In genomic region chr16:96935-97381, GRCh38 we compare ENCODE assay signal across 8 cellular contexts. TPM values are rescaled to one million over a fixed set of nuclear protein-coding genes. Genes with fewer than 3 reads are reported as not detected.
DNase-seq lines count a peak whose midpoint lies in the region; ATAC-seq and TF ChIP-seq lines count a peak whose summit lies in the region.

No MANE protein-coding gene starts in this region.

- H3K4me1 ChIP-seq in tibial artery, result peaks cover 0 to 58% (median 47%) of the 10 kb centered on the region in 4 donors

- no peaks in the 10 kb centered on the region for H3K27me3 Mint-ChIP-seq in Calu3 (ENCODE audit: unreplicated experiment)

- no TSS peak for BruUV-seq in Calu3 (replicated peaks; lab: Mats Ljungman, UMichigan)

- peak; percentile 33; the same call in 1 of the 2 replicates for TF ChIP-seq POLR2A in Raji (IDR thresholded peaks at IDR 0.05; ENCODE audit: insufficient read depth, low read depth, low read length)

- H3K36me3 Mint-ChIP-seq in Calu3 (ENCODE audit: insufficient read depth, unreplicated experiment), result peaks cover 61% of the 10 kb centered on the region

- CTCF ChIA-PET in Calu3 (lab: Charles Lee), result interaction anchor here (0.6 to 2.7 kb wide), 13 partner anchors 10 to 1398 kb away, joined by 3 to 47 read pairs (median 4); partner anchors contain the start of genes MRPL28 and RHBDF1

- no peak overlapping the region for H3K4me3 ChIP-seq in fibroblast of villous mesenchyme (ENCODE audit: low read depth, low read length)
- no peak overlapping the region for H3K4me3 ChIP-seq in tibial artery

- DNase-seq in Calu3, result peak; percentile 94
- peak; percentile 75 for DNase-seq in LoVo (ENCODE audit: low spot score)
- DNase-seq in activated T-helper 9 cell treated with anti-CD3 and anti-CD28 coated beads, Interleukin-2, amount 50 U/mL, for 16 hours (ENCODE audit: low read depth), result peak; percentile 84
- DNase-seq in fibroblast of villous mesenchyme (ENCODE audit: low read depth), result peak; percentile 90
- DNase-seq in occipital lobe (lab: John Stamatoyannopoulos, UW), result peak; percentile 51
- peak; percentile 96 for DNase-seq in tibial artery

- H3K4me1 Mint-ChIP-seq in Calu3 (ENCODE audit: low read depth, unreplicated experiment), result no peaks in the 10 kb centered on the region

- no peaks in the 10 kb centered on the region for H3K9me3 ChIP-seq in tibial artery

- H3K36me3 ChIP-seq in tibial artery, result peaks cover 0 to 52% (median 0%) of the 10 kb centered on the region in 3 donors

- H3K27me3 ChIP-seq in tibial artery, result no peaks in the 10 kb centered on the region

- H3K9me3 Mint-ChIP-seq in Calu3 (ENCODE audit: low read depth, unreplicated experiment), result no peaks in the 10 kb centered on the region

- H3K4me3 Mint-ChIP-seq in Calu3 (ENCODE audit: low read depth, unreplicated experiment), result no peak overlapping the region

- peak overlapping the region; percentile 24 to 93 for H3K27ac ChIP-seq in tibial artery

- intact Hi-C loops in Calu3 (cut with micrococcal nuclease; ENCODE audit: unreplicated experiment) (loop anchor here (2.0 kb wide), 1 partner anchor 32 kb away; no protein-coding TSS in a partner anchor), tibial artery (cut with DNase I; ENCODE audit: low total_unique reads) (loop anchor here (2.0 kb wide), 1 partner anchor 32 kb away; no protein-coding TSS in a partner anchor)

- peak; percentile 99 for TF ChIP-seq CTCF in Calu3 (IDR thresholded peaks at IDR 0.05; ENCODE audit: unreplicated experiment)
- peak; percentile 98 for TF ChIP-seq CTCF in fibroblast of villous mesenchyme (IDR thresholded peaks at IDR 0.05; ENCODE audit: insufficient read depth, low read depth, low read length)
- peak; percentile 99 to 100 for TF ChIP-seq CTCF in tibial artery (IDR thresholded peaks at IDR 0.05)

- H3K27ac Mint-ChIP-seq in Calu3 (ENCODE audit: unreplicated experiment), result no peak overlapping the region

- ATAC-seq in GM21526 (IDR thresholded peaks at IDR 0.05; ENCODE audit: low FRiP score, unreplicated experiment), result peak; percentile 54

RNA-seq across cellular contexts. Expression of gene MPG, which starts 18.9 kb away (rescaled TPM):
- total RNA-seq in Calu3 (2022) (40.1 and 45.6 TPM in 2 replicates), fibroblast of villous mesenchyme (161 and 277 TPM in 2 replicates), occipital lobe (50.7 TPM)

RNA-seq across cellular contexts. Expression of gene RHBDF1, which starts 24.5 kb away (rescaled TPM):
- total RNA-seq in Calu3 (2022), result 47.3 and 60.2 TPM in 2 replicates
- total RNA-seq in fibroblast of villous mesenchyme, result 32.8 and 37.4 TPM in 2 replicates
- 3.0 TPM for total RNA-seq in occipital lobe

RNA-seq across cellular contexts. Expression of gene NPRL3, which starts 41.5 kb away (rescaled TPM):
- total RNA-seq in Calu3 (2022) (51.8 and 53.2 TPM in 2 replicates), fibroblast of villous mesenchyme (10.6 and 13.0 TPM in 2 replicates), occipital lobe (6.1 TPM)

RNA-seq across cellular contexts. Expression of gene SNRNP25, which starts 43.3 kb away (rescaled TPM):
- total RNA-seq in Calu3 (2022) (37.8 and 38.7 TPM in 2 replicates), fibroblast of villous mesenchyme (15.5 and 22.5 TPM in 2 replicates), occipital lobe (11.4 TPM)

RNA-seq across cellular contexts. Expression of gene POLR3K, which starts 43.5 kb away (rescaled TPM):
- 27.4 and 29.1 TPM in 2 replicates for total RNA-seq in Calu3 (2022)
- 2.6 and 5.6 TPM in 2 replicates for total RNA-seq in fibroblast of villous mesenchyme
- total RNA-seq in occipital lobe, result 2.8 TPM
